In genomic region chr12:120724720-120725119, GRCh38 we compare ENCODE assay signal across 1 cellular context.
TF ChIP-seq lines count a peak whose summit lies in the region.

No MANE protein-coding gene starts in this region.

TF ChIP-seq in A549, 52 proteins besides CTCF, POLR2A, EP300 and RAD21 (continued from another document):
- TF ChIP-seq RNF2 (IDR thresholded peaks at IDR 0.05; ENCODE audit: borderline replicate concordance, low read depth) = no peak
- no peak for TF ChIP-seq JUN (IDR thresholded peaks at IDR 0.05)
- TF ChIP-seq EHF (CRISPR knock-in tag; IDR thresholded peaks at IDR 0.05) = no peak
- TF ChIP-seq JUNB (IDR thresholded peaks at IDR 0.05) = no peak
- TF ChIP-seq HES2 (IDR thresholded peaks at IDR 0.05) = no peak
- TF ChIP-seq TP53 (CRISPR knock-in tag; IDR thresholded peaks at IDR 0.05) = no peak
